ENCODE assay signal across 1 cellular context in genomic region chr11:65429724-65430405, GRCh38.
TF ChIP-seq lines count a peak whose summit lies in the region.

No MANE protein-coding gene starts in this region.

TF ChIP-seq in GM12878, 131 proteins besides CTCF, POLR2A, EP300 and RAD21 (continued from another document):
- TF ChIP-seq ZBTB40 (IDR thresholded peaks at IDR 0.05; ENCODE audit: borderline replicate concordance) (no peak), TCF3 (IDR thresholded peaks at IDR 0.05; ENCODE audit: borderline replicate concordance, insufficient read depth, low read depth, low read length) (no peak), SPI1 (IDR thresholded peaks at IDR 0.05; ENCODE audit: borderline replicate concordance, insufficient read depth, low read depth, low read length) (peak; percentile 62), BHLHE40 (IDR thresholded peaks at IDR 0.05; ENCODE audit: borderline replicate concordance in 1 of 2, low read depth in 2 of 2, low read length in 1 of 2) (no peak), CBX3 (IDR thresholded peaks at IDR 0.05; ENCODE audit: borderline replicate concordance, low read depth) (no peak), ATF2 (IDR thresholded peaks at IDR 0.05; ENCODE audit: low read length) (no peak), SIX5 (IDR thresholded peaks at IDR 0.05; ENCODE audit: low read depth, low read length, severe bottlenecking) (no peak), MTA2 (IDR thresholded peaks at IDR 0.05; ENCODE audit: low read depth) (no peak), ZBTB4 (CRISPR knock-in tag; IDR thresholded peaks at IDR 0.05) (no peak), CBFB (IDR thresholded peaks at IDR 0.05; ENCODE audit: low read depth) (no peak), MAX (IDR thresholded peaks at IDR 0.05; ENCODE audit: low read depth, low read length) (no peak), IKZF2 (IDR thresholded peaks at IDR 0.05) (peak; percentile 52; a peak in 2 of 4 replicates), HCFC1 (IDR thresholded peaks at IDR 0.05; ENCODE audit: low read length) (no peak), MYB (IDR thresholded peaks at IDR 0.05; ENCODE audit: borderline replicate concordance, low read depth, low read length) (no peak), EGR1 (IDR thresholded peaks at IDR 0.05; ENCODE audit: borderline replicate concordance in 1 of 2, low read depth in 2 of 2, low read length in 2 of 2) (no peak), ZNF622 (IDR thresholded peaks at IDR 0.05) (no peak), STAT1 (conservative IDR thresholded peaks at IDR 0.05) (no peak), TAF1 (IDR thresholded peaks at IDR 0.05; ENCODE audit: borderline replicate concordance, low read depth, low read length) (no peak), MEF2A (IDR thresholded peaks at IDR 0.05; ENCODE audit: insufficient read depth, low read depth, low read length) (no peak), BCL3 (IDR thresholded peaks at IDR 0.05; ENCODE audit: borderline replicate concordance, insufficient read depth, low read depth, low read length, poor library complexity, severe bottlenecking) (peak; percentile 20), TARDBP (IDR thresholded peaks at IDR 0.05; ENCODE audit: borderline replicate concordance) (peak; percentile 25; the same call in 1 of the 2 replicates), BCL11A (IDR thresholded peaks at IDR 0.05; ENCODE audit: low read depth, low read length) (0 out of 2 replicates have a peak, but pooled peaks have one; percentile 3), SREBF2 (IDR thresholded peaks at IDR 0.05; ENCODE audit: low read length) (no peak), GATAD2B (conservative IDR thresholded peaks at IDR 0.05; ENCODE audit: low read depth) (no peak; the same call in 1 of the 2 replicates), ESRRA (IDR thresholded peaks at IDR 0.05; ENCODE audit: low read length) (no peak), PBX3 (IDR thresholded peaks at IDR 0.05; ENCODE audit: insufficient replicate concordance, low read depth, low read length) (no peak), ELK1 (IDR thresholded peaks at IDR 0.05; ENCODE audit: low read depth, low read length) (no peak)
TF ChIP-seq in GM12878: peak in this region for 14.
